In genomic region chr11:121063728-121064127, GRCh38 we compare ENCODE assay signal across 11 cellular contexts. TPM values are rescaled to one million over a fixed set of nuclear protein-coding genes. Genes with fewer than 3 reads are reported as not detected.
DNase-seq lines count a peak whose midpoint lies in the region; ATAC-seq and TF ChIP-seq lines count a peak whose summit lies in the region.
"Had no signal": no experiment of that assay in that cellular context is flagged by ENCODE, and none has a peak within 500 bp of the region (broad histone marks: within the 10 kb centered on the region; RNA-seq: fewer than 3 reads in every experiment).

No MANE protein-coding gene starts in this region.

- peaks cover 5% of the 10 kb centered on the region; the same call in 1 of the 2 replicates for H3K9me3 Mint-ChIP-seq in WTC11

- DNase-seq in ACHN (peak; percentile 4), WTC11 (ENCODE audit: low spot score) (no peak), iris pigment epithelial cell (ENCODE audit: low read depth) (peak; percentile 12), KG1 (lab: John Stamatoyannopoulos, UW) (no peak)
- no peak for DNase-seq in stimulated activated naive CD4-positive, alpha-beta T cell treated with Interleukin-2 at 50 U/mL for 16 hours (lab: John Stamatoyannopoulos, UW)
- DNase-seq: activated CD4-positive, alpha-beta T cell treated with anti-CD3 and anti-CD28 coated beads, Interleukin-2, amount 50 U/mL, for 48 hours; DMS79; head of caudate nucleus had no signal

- ATAC-seq in WTC11 (peak; percentile 71), GM21367 (IDR thresholded peaks at IDR 0.05; ENCODE audit: unreplicated experiment) (no peak), GM18511 (IDR thresholded peaks at IDR 0.05; ENCODE audit: unreplicated experiment) (no peak)

- CTCF ChIA-PET in WTC11 (lab: Charles Lee) = interaction anchor here (0.6 to 1.4 kb wide), 6 partner anchors 10 to 135 kb away, joined by 3 to 4 read pairs (median 3); no protein-coding TSS in a partner anchor

- in situ Hi-C loops in ACHN (cut with HindIII; ENCODE audit: low pct_ligation_motif_present, low pct_unique_long_range_greater_than_20kb, low sequenced_read_pairs) = no loop called here

- H3K4me3 Mint-ChIP-seq in WTC11 = no peak overlapping the region

- H3K4me1 Mint-ChIP-seq in WTC11 = no peaks in the 10 kb centered on the region

- POLR2A ChIA-PET in WTC11 (lab: Charles Lee) = no interaction called here

- peaks cover 33% of the 10 kb centered on the region for H3K36me3 Mint-ChIP-seq in WTC11

- no peaks in the 10 kb centered on the region for H3K27me3 Mint-ChIP-seq in WTC11 (ENCODE audit: low read depth)

- no peak overlapping the region for H3K27ac Mint-ChIP-seq in WTC11

- TF ChIP-seq CTCF in GM12874 (IDR thresholded peaks at IDR 0.05; ENCODE audit: insufficient read depth, low read depth, low read length) (peak; percentile 27; the same call in 1 of the 2 replicates), WTC11 (IDR thresholded peaks at IDR 0.05) (peak; percentile 62)

TF ChIP-seq in WTC11, 78 proteins besides CTCF, POLR2A, EP300 and RAD21:
- TF ChIP-seq SP1 (CRISPR knock-in tag; conservative IDR thresholded peaks at IDR 0.05) (no peak), SMAD4 (CRISPR knock-in tag; IDR thresholded peaks at IDR 0.05) (no peak), MXD4 (CRISPR knock-in tag; IDR thresholded peaks at IDR 0.05; ENCODE audit: borderline replicate concordance) (no peak)

RNA-seq across cellular contexts. Expression of gene TECTA, which starts 37.3 kb away (rescaled TPM):
- 0.37 to 0.66 TPM (median 0.37 TPM) in 3 replicates for total RNA-seq in WTC11 (2021)

RNA-seq across cellular contexts. Expression of gene TBCEL, which starts 39.8 kb away (rescaled TPM):
- 9.5 to 14.3 TPM (median 13.6 TPM) in 3 replicates for total RNA-seq in WTC11 (2021)

Comparison
In these comparisons a context has a peak if more than half of its experiments do, and no peak if none do; other contexts are left out.
1. DNase-seq: peak in ACHN (single experiment) and iris pigment epithelial cell (single experiment); none in WTC11 (single experiment), KG1 (single experiment) and stimulated activated naive CD4-positive, alpha-beta T cell treated with Interleukin-2 at 50 U/mL for 16 hours (single experiment).